In genomic region chr3:71873093-71873611, GRCh38 we compare ENCODE assay signal across 20 cellular contexts.
DNase-seq lines count a peak whose midpoint lies in the region; TF ChIP-seq lines count a peak whose summit lies in the region.
"Had no signal": no experiment of that assay in that cellular context is flagged by ENCODE, and none has a peak within 500 bp of the region (broad histone marks: within the 10 kb centered on the region; RNA-seq: fewer than 3 reads in every experiment).

No MANE protein-coding gene starts in this region.

- WGBS in hepatocyte (ENCODE audit: low lambda C conversion rate, missing lambda C conversion rate): 57% methylated on average over 10 of the region's 10 CpGs
- WGBS in spleen, 5 donors: 65 to 78% (median 71%) methylated on average over 9 to 10 of the region's 10 CpGs

- TF ChIP-seq CTCF in OCI-LY3 (IDR thresholded peaks at IDR 0.05; ENCODE audit: low read depth, low read length): no peak
- TF ChIP-seq CTCF in hepatocyte (IDR thresholded peaks at IDR 0.05; ENCODE audit: poor library complexity): no peak
- TF ChIP-seq CTCF in spleen (IDR thresholded peaks at IDR 0.05 in 8 of 11, conservative IDR thresholded peaks at IDR 0.05 in 3 of 11): no peak

- no peaks in the 10 kb centered on the region for H3K27me3 ChIP-seq in CD4-positive, alpha-beta memory T cell (ENCODE audit: insufficient read depth, low read length)
- H3K27me3 ChIP-seq in OCI-LY3 (ENCODE audit: low read depth, low read length) (peaks cover 89% of the 10 kb centered on the region), hepatocyte (peaks cover 1% of the 10 kb centered on the region), spleen (replicated peaks in 1 of 7) (peaks cover 0 to 14% (median 0%) of the 10 kb centered on the region in 7 donors)
- H3K27me3 ChIP-seq: Peyer's patch had no signal

- no peaks in the 10 kb centered on the region for H3K9me3 ChIP-seq in CD4-positive, alpha-beta memory T cell (ENCODE audit: control insufficient read depth in 1 of 2, low read length in 2 of 2)
- H3K9me3 ChIP-seq in OCI-LY3 (ENCODE audit: insufficient read depth, low read length): no peaks in the 10 kb centered on the region
- no peaks in the 10 kb centered on the region for H3K9me3 ChIP-seq in hepatocyte (ENCODE audit: low read depth)
- no peaks in the 10 kb centered on the region for H3K9me3 ChIP-seq in spleen
- H3K9me3 ChIP-seq: Peyer's patch had no signal

- 0 out of 2 replicates have a peak overlapping the region, but pooled peaks have one; percentile 3 for H3K4me2 ChIP-seq in OCI-LY3 (ENCODE audit: low read length)
- H3K4me2 ChIP-seq in hepatocyte: peak overlapping the region; percentile 15

- no peaks in the 10 kb centered on the region for H3K9me2 ChIP-seq in hepatocyte (replicated peaks; ENCODE audit: insufficient read depth)

- H3K79me2 ChIP-seq in OCI-LY3 (ENCODE audit: low read length): no peaks in the 10 kb centered on the region
- no peaks in the 10 kb centered on the region for H3K79me2 ChIP-seq in hepatocyte

- H3K27ac ChIP-seq in CD4-positive, alpha-beta memory T cell (ENCODE audit: low read depth, low read length): no peak overlapping the region
- H3K27ac ChIP-seq in OCI-LY3 (ENCODE audit: low read length) (no peak overlapping the region), hepatocyte (no peak overlapping the region), caudate nucleus (ENCODE audit: low read depth, low read length) (no peak overlapping the region), spleen (no peak overlapping the region)
- H3K27ac ChIP-seq: Peyer's patch had no signal

- H3K36me3 ChIP-seq in CD4-positive, alpha-beta memory T cell (ENCODE audit: insufficient read depth, low read length): no peaks in the 10 kb centered on the region
- H3K36me3 ChIP-seq in OCI-LY3 (replicated peaks; ENCODE audit: low read depth, low read length) (no peaks in the 10 kb centered on the region), hepatocyte (replicated peaks; ENCODE audit: insufficient read depth, low read depth) (no peaks in the 10 kb centered on the region), spleen (no peaks in the 10 kb centered on the region)
- H3K36me3 ChIP-seq: Peyer's patch had no signal

- no peak for TF ChIP-seq POLR2A in spleen (IDR thresholded peaks at IDR 0.05)

- H4K20me1 ChIP-seq in OCI-LY3 (ENCODE audit: insufficient read depth, low read length) (peaks cover 19% of the 10 kb centered on the region), hepatocyte (ENCODE audit: insufficient read depth, poor library complexity, severe bottlenecking) (no peaks in the 10 kb centered on the region)

- POLR2A ChIA-PET in CD4-positive, alpha-beta memory T cell (lab: Charles Lee; ENCODE audit: partially characterized antibody): no interaction called here

- H3K27ac Mint-ChIP-seq in CD4-positive, alpha-beta memory T cell: peak overlapping the region in 4 of 7 donors; percentile 35 to 92 (median 64)

- no peak overlapping the region for H3K9ac ChIP-seq in OCI-LY3 (ENCODE audit: low read length)

- H3K4me1 ChIP-seq in CD4-positive, alpha-beta memory T cell (ENCODE audit: insufficient read depth, low read length): peaks cover 26% of the 10 kb centered on the region
- H3K4me1 ChIP-seq in OCI-LY3 (ENCODE audit: low read length): peaks cover 7% of the 10 kb centered on the region
- peaks cover 5% of the 10 kb centered on the region for H3K4me1 ChIP-seq in hepatocyte (ENCODE audit: insufficient read depth)
- peaks cover 8 to 33% (median 15%) of the 10 kb centered on the region in 6 donors for H3K4me1 ChIP-seq in spleen
- H3K4me1 ChIP-seq: Peyer's patch had no signal

- H3K4me3 ChIP-seq in CD4-positive, alpha-beta memory T cell (ENCODE audit: low read length in 2 of 2): no peak overlapping the region
- H3K4me3 ChIP-seq in OCI-LY3 (ENCODE audit: low read length) (no peak overlapping the region), hepatocyte (no peak overlapping the region), spleen (no peak overlapping the region)
- H3K4me3 ChIP-seq: Peyer's patch had no signal

- no peak overlapping the region for H2AFZ ChIP-seq in OCI-LY3 (ENCODE audit: low read depth, low read length)
- no peak overlapping the region for H2AFZ ChIP-seq in hepatocyte

- H3K4me1 Mint-ChIP-seq in CD4-positive, alpha-beta memory T cell: peaks cover 18 to 24% (median 20%) of the 10 kb centered on the region in 4 donors

- H3K36me3 Mint-ChIP-seq in CD4-positive, alpha-beta memory T cell: no peaks in the 10 kb centered on the region

- intact Hi-C loops in CD4-positive, alpha-beta memory T cell (cut with micrococcal nuclease): no loop called here
- intact Hi-C loops in spleen (cut with DNase I; ENCODE audit: low total_unique reads): loop anchor here (5.0 kb wide), 1 partner anchor 949 kb away; no protein-coding TSS in a partner anchor

- H3K4me3 Mint-ChIP-seq in CD4-positive, alpha-beta memory T cell: peak overlapping the region in 6 of 8 donors; percentile 2 to 82 (median 66)

- CTCF ChIA-PET in CD4-positive, alpha-beta memory T cell (lab: Charles Lee; ENCODE audit: partially characterized antibody): interaction anchor here (0.7 to 10.9 kb wide), 8 partner anchors 9 to 949 kb away, joined by 3 to 179 read pairs (median 16); no protein-coding TSS in a partner anchor

- H3K9me3 Mint-ChIP-seq in CD4-positive, alpha-beta memory T cell: no peaks in the 10 kb centered on the region

- DNase-seq in CD1c-positive myeloid dendritic cell (ENCODE audit: extremely low spot score) (peak; percentile 23), hepatocyte (ENCODE audit: low spot score) (no peak), DMS79 treated with DMSO at 0.1 percent for 48 hours (lab: John Stamatoyannopoulos, UW) (no peak), caudate nucleus (lab: John Stamatoyannopoulos, UW) (no peak), spleen (no peak)
- DNase-seq in CD4-positive, alpha-beta memory T cell: no peak
- DNase-seq: activated effector memory CD4-positive, alpha-beta T cell treated with Interleukin-2 at 50 U/mL for 16 hours; amniotic stem cell; Calu3; effector CD4-positive, alpha-beta T cell; GDM1; head of caudate nucleus; naive thymus-derived CD4-positive, alpha-beta T cell; NCI-H1417 treated with DMSO at 0.1 percent for 48 hours; NCI-H2171 treated with DMSO at 0.1 percent for 48 hours; NCI-H82; Peyer's patch; posterior cingulate gyrus; stimulated activated CD8-positive, alpha-beta memory T cell treated with anti-CD3 and anti-CD28 coated beads, Interleukin-4, amount 100 ng/mL, for 48 hours had no signal

- H3K27me3 Mint-ChIP-seq in CD4-positive, alpha-beta memory T cell: no peaks in the 10 kb centered on the region
